In the genomic region with DNA sequence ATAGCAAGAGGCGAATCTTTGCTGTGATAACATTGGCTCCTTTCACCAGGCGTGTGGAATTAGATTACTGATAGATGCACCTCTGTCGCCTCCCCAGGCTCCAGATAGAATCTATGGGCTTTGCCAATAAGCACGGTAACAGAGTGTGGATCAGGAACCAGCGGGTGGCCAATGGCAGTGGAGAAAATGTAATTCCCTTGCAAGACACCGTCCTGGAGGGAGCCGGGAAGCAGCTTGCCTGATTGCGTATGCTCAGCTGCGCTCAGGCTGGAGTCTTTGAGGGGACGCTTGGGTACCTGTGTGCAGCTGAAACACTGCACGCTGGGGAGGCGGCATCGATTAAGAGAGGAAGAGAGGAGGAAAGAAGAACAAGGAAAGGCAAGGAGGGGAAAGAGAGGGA, we compare ENCODE assay signal across 19 cellular contexts. TPM values are rescaled to one million over a fixed set of nuclear protein-coding genes. Genes with fewer than 3 reads are reported as not detected.
"Had no signal": no experiment of that assay in that cellular context is flagged by ENCODE, and none has a peak within 500 bp of the region (broad histone marks: within the 10 kb centered on the region; RNA-seq: fewer than 3 reads in every experiment).

No MANE protein-coding gene starts in this region.

- H3K4me1 Mint-ChIP-seq: activated CD4-positive, alpha-beta T cell treated with anti-CD3 and anti-CD28 coated beads, Interleukin-2, amount 10 ng/mL, durations not matched to agents 7 days and 5 days; immature natural killer cell; naive thymus-derived CD8-positive, alpha-beta T cell had no signal

- H3K36me3 Mint-ChIP-seq: immature natural killer cell; naive thymus-derived CD8-positive, alpha-beta T cell had no signal

- H3K27me3 ChIP-seq: body of pancreas, dorsolateral prefrontal cortex, right atrium auricular region, tibial artery had no signal

- DNase-seq: activated CD4-positive, alpha-beta T cell treated with anti-CD3 and anti-CD28 coated beads, Interleukin-2, amount 10 ng/mL, durations not matched to agents 7 days and 5 days; activated CD8-positive, alpha-beta memory T cell treated with anti-CD3 and anti-CD28 coated beads, Interleukin-2, amount 50 U/mL, for 4 hours; activated naive CD4-positive, alpha-beta T cell treated with anti-CD3 and anti-CD28 coated beads for 36 hours; activated T-cell treated with anti-CD3 and anti-CD28 coated beads, Interleukin-2, amount 50 U/mL, for 4 hours; body of pancreas; caudate nucleus; dorsolateral prefrontal cortex; erythroblast; heart right ventricle; immature natural killer cell; mesenchymal stem cell; naive thymus-derived CD8-positive, alpha-beta T cell; stimulated activated naive CD8-positive, alpha-beta T cell treated with anti-CD3 and anti-CD28 coated beads, Interleukin-15, Interleukin-2, amounts not matched to agents 100 U/mL and 50 U/mL, for 24 hours; tibial artery had no signal

- H3K9me3 ChIP-seq: body of pancreas had no signal

- H3K27ac Mint-ChIP-seq: activated CD4-positive, alpha-beta T cell treated with anti-CD3 and anti-CD28 coated beads, Interleukin-2, amount 10 ng/mL, durations not matched to agents 7 days and 5 days; activated naive CD4-positive, alpha-beta T cell treated with anti-CD3 and anti-CD28 coated beads for 36 hours; immature natural killer cell; naive thymus-derived CD8-positive, alpha-beta T cell; progenitor cell of endocrine pancreas had no signal

- H3K27ac ChIP-seq: body of pancreas, gastroesophageal sphincter, heart right ventricle, right atrium auricular region, tibial artery had no signal

- H3K36me3 ChIP-seq: gastroesophageal sphincter, heart right ventricle, right atrium auricular region, tibial artery had no signal

- H3K4me3 ChIP-seq: body of pancreas, dorsolateral prefrontal cortex, gastroesophageal sphincter, heart right ventricle, right atrium auricular region, tibial artery had no signal

- H3K4me1 ChIP-seq: body of pancreas, gastroesophageal sphincter, heart right ventricle, tibial artery had no signal

- ATAC-seq: activated CD4-positive, CD25-positive, alpha-beta regulatory T cell treated with anti-CD3 and anti-CD28 coated beads, Interleukin-2, amount 50 U/mL, for 24 hours; activated T-cell treated with anti-CD3 and anti-CD28 coated beads, Interleukin-2, amount 50 U/mL, for 4 hours; body of pancreas; gastroesophageal sphincter; heart right ventricle; naive thymus-derived CD8-positive, alpha-beta T cell; stimulated activated naive CD8-positive, alpha-beta T cell treated with anti-CD3 and anti-CD28 coated beads, Interleukin-15, Interleukin-2, amounts not matched to agents 100 U/mL and 50 U/mL, for 24 hours had no signal

- H3K4me3 Mint-ChIP-seq: activated CD4-positive, alpha-beta T cell treated with anti-CD3 and anti-CD28 coated beads, Interleukin-2, amount 10 ng/mL, durations not matched to agents 7 days and 5 days; activated naive CD4-positive, alpha-beta T cell treated with anti-CD3 and anti-CD28 coated beads for 36 hours; activated T-cell treated with anti-CD3 and anti-CD28 coated beads, Interleukin-2, amount 50 U/mL, for 4 hours; immature natural killer cell; naive thymus-derived CD8-positive, alpha-beta T cell had no signal

- H3K27me3 Mint-ChIP-seq: activated CD4-positive, alpha-beta T cell treated with anti-CD3 and anti-CD28 coated beads, Interleukin-2, amount 10 ng/mL, durations not matched to agents 7 days and 5 days; naive thymus-derived CD8-positive, alpha-beta T cell had no signal

RNA-seq across cellular contexts. Expression of a gene that starts 56.6 kb away (rescaled TPM):
- total RNA-seq: activated CD4-positive, alpha-beta T cell treated with anti-CD3 and anti-CD28 coated beads, Interleukin-2, amount 10 ng/mL, durations not matched to agents 7 days and 5 days; activated naive CD4-positive, alpha-beta T cell treated with anti-CD3 and anti-CD28 coated beads for 36 hours; activated T-cell treated with anti-CD3 and anti-CD28 coated beads, Interleukin-2, amount 50 U/mL, for 4 hours; naive thymus-derived CD8-positive, alpha-beta T cell; T-helper 1 cell treated with Interleukin-12 subunit alpha and Interleukin-12 subunit beta and Interleukin-4 antibody, amounts not matched to agents 30 ng/mL and 1 ng/mL, for 36 hours had no signal
